9 cellular contexts compared by ENCODE assay signal in genomic region chr3:151819910-151820309, GRCh38. TPM values are rescaled to one million over a fixed set of nuclear protein-coding genes. Genes with fewer than 3 reads are reported as not detected.
"Had no signal": no experiment of that assay in that cellular context is flagged by ENCODE, and none has a peak within 500 bp of the region (broad histone marks: within the 10 kb centered on the region; RNA-seq: fewer than 3 reads in every experiment).

No MANE protein-coding gene starts in this region.

- ATAC-seq: GM12878 had no signal

- DNase-seq: GDM1, GF-D8 had no signal

- H3K4me3 ChIP-seq: GM12878 had no signal

- FAIRE-seq: G401.6, GM12878, GM12891, GM12892, GM18507, GM19239 had no signal

RNA-seq across cellular contexts. Expression of gene AADAC, which starts 6.0 kb away (rescaled TPM):
- total RNA-seq: G401 had no signal
- polyA plus RNA-seq: GM12878 had no signal
